28 cellular contexts compared by ENCODE assay signal in genomic region chr17:2770129-2770528, GRCh38. TPM values are rescaled to one million over a fixed set of nuclear protein-coding genes. Genes with fewer than 3 reads are reported as not detected.
"Had no signal": no experiment of that assay in that cellular context is flagged by ENCODE, and none has a peak within 500 bp of the region (broad histone marks: within the 10 kb centered on the region; RNA-seq: fewer than 3 reads in every experiment).

No MANE protein-coding gene starts in this region.

- H3K27ac ChIP-seq: dorsolateral prefrontal cortex, heart left ventricle, parathyroid adenoma, prostate gland, spleen, stomach had no signal

- H3K9me3 ChIP-seq: heart left ventricle, prostate gland, spleen, stomach had no signal

- H3K9me3 Mint-ChIP-seq: naive thymus-derived CD8-positive, alpha-beta T cell; neural crest cell; stimulated activated memory B cell treated with anti-CD40 and anti-IgM and Interleukin-4, amounts not matched to agents 10 μg/mL and 1 μg/mL and 100 μg/mL, for 72 hours had no signal

- DNase-seq: cortex of kidney; dorsolateral prefrontal cortex; effector memory CD4-positive, alpha-beta T cell; heart left ventricle; hippocampal formation; left colon; mammary epithelial cell; naive thymus-derived CD8-positive, alpha-beta T cell; spleen; stimulated activated CD4-positive, alpha-beta T cell treated with anti-CD3 and anti-CD28 coated beads, Interleukin-15, amount 100 ng/mL, for 24 hours; stimulated activated CD4-positive, alpha-beta T cell treated with anti-CD3 and anti-CD28 coated beads, Interleukin-1b, Interleukin-23, amount 100 ng/mL, for 48 hours; stimulated activated CD4-positive, alpha-beta T cell treated with anti-CD3 and anti-CD28 coated beads, Interleukin-4, amount 100 ng/mL, for 24 hours; stomach; substantia nigra; trophoblast cell had no signal

- H3K4me3 ChIP-seq: dorsolateral prefrontal cortex, heart left ventricle, prostate gland, spleen, stomach had no signal

- H3K4me3 Mint-ChIP-seq: naive thymus-derived CD8-positive, alpha-beta T cell; neural crest cell; stimulated activated memory B cell treated with anti-CD40 and anti-IgM and Interleukin-4, amounts not matched to agents 10 μg/mL and 1 μg/mL and 100 μg/mL, for 72 hours had no signal

- H3K4me1 ChIP-seq: heart left ventricle, parathyroid adenoma, prostate gland, spleen, stomach had no signal

- ATAC-seq: esophagus mucosa; heart left ventricle; left colon; naive thymus-derived CD8-positive, alpha-beta T cell; sciatic nerve; stimulated activated memory B cell treated with anti-CD40 and anti-IgM and Interleukin-4, amounts not matched to agents 10 μg/mL and 1 μg/mL and 100 μg/mL, for 72 hours had no signal

- H3K27ac Mint-ChIP-seq: naive thymus-derived CD8-positive, alpha-beta T cell; stimulated activated memory B cell treated with anti-CD40 and anti-IgM and Interleukin-4, amounts not matched to agents 10 μg/mL and 1 μg/mL and 100 μg/mL, for 72 hours had no signal

- H3K36me3 Mint-ChIP-seq: naive thymus-derived CD8-positive, alpha-beta T cell; stimulated activated memory B cell treated with anti-CD40 and anti-IgM and Interleukin-4, amounts not matched to agents 10 μg/mL and 1 μg/mL and 100 μg/mL, for 72 hours had no signal

- H3K4me1 Mint-ChIP-seq: neural crest cell; stimulated activated memory B cell treated with anti-CD40 and anti-IgM and Interleukin-4, amounts not matched to agents 10 μg/mL and 1 μg/mL and 100 μg/mL, for 72 hours had no signal

- H3K36me3 ChIP-seq: heart left ventricle, prostate gland, spleen, stomach had no signal

RNA-seq across cellular contexts. Expression of gene CCDC92B, which starts 20.7 kb away (rescaled TPM):
- total RNA-seq: fibroblast of lung, glomerular endothelial cell, kidney epithelial cell, mononuclear cell, omental fat pad, renal cortical epithelial cell, skeletal muscle tissue had no signal
- polyA plus RNA-seq: fibroblast of lung; naive thymus-derived CD8-positive, alpha-beta T cell had no signal
